1 cellular context compared by ENCODE assay signal in genomic region chr12:120231316-120232011, GRCh38.
TF ChIP-seq lines count a peak whose summit lies in the region.

No MANE protein-coding gene starts in this region.

TF ChIP-seq in endothelial cell of umbilical vein, 7 proteins besides CTCF, POLR2A, EP300 and RAD21 (continued from another document):
- peak; percentile 83 for TF ChIP-seq GATA2 (IDR thresholded peaks at IDR 0.05; ENCODE audit: insufficient read depth, insufficient read length, low read depth, low read length)
- TF ChIP-seq MYC (IDR thresholded peaks at IDR 0.05; ENCODE audit: low read depth, low read length), result peak; percentile 0
- TF ChIP-seq POLR2AphosphoS5 (IDR thresholded peaks at IDR 0.05; ENCODE audit: insufficient read depth, low read depth, low read length), result peak; percentile 99
